In the genomic region with DNA sequence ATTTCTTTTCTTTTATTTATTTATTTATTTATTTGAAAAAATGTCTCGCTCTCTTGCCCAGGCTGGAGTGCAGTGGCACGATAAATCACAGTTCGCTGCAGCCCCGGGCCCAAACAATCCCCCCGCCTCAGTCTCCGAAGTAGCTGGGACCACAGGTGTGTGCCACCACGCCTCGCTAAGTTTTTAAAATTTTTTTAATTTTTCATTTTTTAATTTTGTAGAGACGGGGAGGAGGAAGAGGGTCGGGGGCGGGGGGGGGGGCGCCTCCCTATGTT, we compare ENCODE assay signal across 1 cellular context.
TF ChIP-seq lines count a peak whose summit lies in the region.

No MANE protein-coding gene starts in this region.

TF ChIP-seq in H1, 55 proteins besides CTCF, POLR2A, EP300 and RAD21 (continued from another document):
- no peak for TF ChIP-seq CHD2 (IDR thresholded peaks at IDR 0.05; ENCODE audit: low read length)
- no peak for TF ChIP-seq EZH2 (IDR thresholded peaks at IDR 0.05; ENCODE audit: low read depth, low read length, severe bottlenecking)
- TF ChIP-seq, protein P1, sequence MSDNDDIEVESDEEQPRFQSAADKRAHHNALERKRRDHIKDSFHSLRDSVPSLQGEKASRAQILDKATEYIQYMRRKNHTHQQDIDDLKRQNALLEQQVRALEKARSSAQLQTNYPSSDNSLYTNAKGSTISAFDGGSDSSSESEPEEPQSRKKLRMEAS (IDR thresholded peaks at IDR 0.05): no peak
- TF ChIP-seq ZNF274 (IDR thresholded peaks at IDR 0.05; ENCODE audit: borderline replicate concordance, extremely low read depth, low read length): no peak
- TF ChIP-seq GTF2F1 (IDR thresholded peaks at IDR 0.05; ENCODE audit: borderline replicate concordance, low read depth, low read length): no peak
- no peak for TF ChIP-seq BRCA1 (IDR thresholded peaks at IDR 0.05; ENCODE audit: low read depth, low read length)
- no peak for TF ChIP-seq GABPA (IDR thresholded peaks at IDR 0.05; ENCODE audit: borderline replicate concordance, insufficient read depth, low read length)
TF ChIP-seq in H1: peak in this region for 0.
